ENCODE assay signal across 15 cellular contexts in the genomic region with DNA sequence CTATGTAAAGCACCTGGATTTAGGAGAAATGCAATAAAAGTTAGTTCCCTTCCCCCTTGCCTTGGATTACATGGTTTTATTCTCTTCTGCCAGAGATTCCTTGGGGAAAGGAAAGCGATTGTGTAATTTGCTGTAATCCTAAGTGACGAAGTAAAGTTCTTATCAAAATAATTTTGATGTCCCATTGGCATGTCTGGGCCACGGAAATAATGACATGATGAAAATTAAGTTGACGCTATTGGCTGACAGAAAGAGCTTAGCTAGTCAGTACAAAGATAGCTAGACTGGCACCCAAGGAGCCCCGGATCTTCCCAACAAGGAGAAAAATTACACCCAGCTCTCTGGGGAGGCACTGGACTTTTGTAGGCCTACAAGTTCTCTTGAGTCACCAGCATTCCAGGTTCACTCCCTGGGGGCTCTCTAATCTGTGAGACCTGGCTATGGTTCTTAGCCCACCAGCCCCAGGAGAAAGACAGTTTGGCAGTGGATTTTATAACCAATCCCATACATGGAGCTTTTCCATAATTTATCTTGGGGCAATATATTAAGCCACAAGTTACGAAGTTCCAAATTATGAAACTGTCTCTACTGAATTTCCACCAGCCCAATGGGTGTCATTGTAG. TPM values are rescaled to one million over a fixed set of nuclear protein-coding genes. Genes with fewer than 3 reads are reported as not detected.
A peak's percentile ranks its signal among the peaks of the same experiment; 100 is the strongest.
DNase-seq lines count a peak whose midpoint lies in the region; ATAC-seq, FAIRE-seq and TF ChIP-seq lines count a peak whose summit lies in the region.
"Had no signal": no experiment of that assay in that cellular context is flagged by ENCODE, and none has a peak within 500 bp of the region (broad histone marks: within the 10 kb centered on the region; RNA-seq: fewer than 3 reads in every experiment).

No MANE protein-coding gene starts in this region.

- no peak overlapping the region for H2AFZ ChIP-seq in HepG2 (ENCODE audit: low read length)

- CTCF ChIA-PET in A549 (lab: Yijun Ruan, JAX) = interaction anchor here (1.3 to 2.6 kb wide), 3 partner anchors 8 to 186 kb away, joined by 3 to 10 read pairs (median 4); no protein-coding TSS in a partner anchor
- CTCF ChIA-PET in HepG2 (lab: Yijun Ruan, JAX; ENCODE audit: low intra/inter-chr PET ratio, low total read pairs) = no interaction called here

- FAIRE-seq in A549 (lab: Jason Lieb, UNC) (no peak), HepG2 (lab: Jason Lieb, UNC) (no peak)
- FAIRE-seq: H54 had no signal

- TF ChIP-seq RAD21 in A549 (conservative IDR thresholded peaks at IDR 0.05 in 1 of 2, IDR thresholded peaks at IDR 0.05 in 1 of 2) (no peak), HepG2 (CRISPR knock-in tag; IDR thresholded peaks at IDR 0.05) (no peak; the same call in 1 of the 2 replicates)

- no peak for DNase-seq in A549 (ENCODE audit: low read depth in 1 of 2, low spot score in 1 of 2)
- no peak for DNase-seq in colonic mucosa
- DNase-seq in HepG2 (ENCODE audit: low spot score) = no peak
- no peak for DNase-seq in progenitor cell of endocrine pancreas (ENCODE audit: low spot score, unreplicated experiment)
- DNase-seq in stimulated activated naive CD4-positive, alpha-beta T cell treated with Interleukin-2 at 50 U/mL for 16 hours (lab: John Stamatoyannopoulos, UW) = no peak
- no peak for DNase-seq in HUDEP-2 (lab: John Stamatoyannopoulos, UW; ENCODE audit: unreplicated experiment in 76 of 76)
- DNase-seq: BE2C; CD4-positive, CD25-positive, alpha-beta regulatory T cell; GF-D8; KG1; MV-4-11; NCI-H1694 treated with DMSO at 0.1 percent for 48 hours had no signal

- TSS peak; percentile 67 for BruUV-seq in HepG2 (replicated peaks; lab: Mats Ljungman, UMichigan)

- peaks cover 10% of the 10 kb centered on the region for H3K79me2 ChIP-seq in HepG2 (ENCODE audit: insufficient read depth, low read length)

- 63% methylated on average over 6 of the region's 6 CpGs for WGBS in A549 (ENCODE audit: missing lambda C conversion rate)
- WGBS in HepG2 (ENCODE audit: low lambda C conversion rate) = 2% methylated on average over 6 of the region's 6 CpGs

- no peak overlapping the region for H3K4me3 Mint-ChIP-seq in progenitor cell of endocrine pancreas (ENCODE audit: low read depth)
- H3K4me3 Mint-ChIP-seq: CD4-positive, CD25-positive, alpha-beta regulatory T cell had no signal

- in situ Hi-C loops in HepG2 (cut with HindIII; ENCODE audit: extremely low pct_ligation_motif_present, low pct_unique_long_range_greater_than_20kb) = no loop called here

- H3K9ac ChIP-seq in colonic mucosa (ENCODE audit: low read depth in 2 of 2, low read length in 2 of 2) (no peak overlapping the region), HepG2 (ENCODE audit: insufficient read depth, low read depth, low read length) (peak overlapping the region; percentile 77)

- peaks cover 28% of the 10 kb centered on the region for H3K4me1 Mint-ChIP-seq in progenitor cell of endocrine pancreas (ENCODE audit: low read depth)
- H3K4me1 Mint-ChIP-seq: CD4-positive, CD25-positive, alpha-beta regulatory T cell had no signal

- no peak overlapping the region; a peak in 3 of 6 replicates for H3K27ac ChIP-seq in A549
- H3K27ac ChIP-seq in colonic mucosa = peak overlapping the region; percentile 5
- H3K27ac ChIP-seq in HepG2 (ENCODE audit: extremely low read length, insufficient read depth, low read length) = peak overlapping the region; percentile 89
- H3K27ac ChIP-seq: SJSA1 had no signal

- no peaks in the 10 kb centered on the region for H4K20me1 ChIP-seq in HepG2 (ENCODE audit: insufficient read depth, low read length)

- peaks cover 14% of the 10 kb centered on the region for H3K4me1 ChIP-seq in A549
- H3K4me1 ChIP-seq in colonic mucosa = no peaks in the 10 kb centered on the region
- peaks cover 72% of the 10 kb centered on the region for H3K4me1 ChIP-seq in HepG2 (ENCODE audit: insufficient read depth, low read length)
- H3K4me1 ChIP-seq: BE2C, SJSA1 had no signal

- H3K27me3 ChIP-seq in colonic mucosa (no peaks in the 10 kb centered on the region), HepG2 (ENCODE audit: control insufficient read depth in 1 of 2, insufficient read depth in 2 of 2, low read length in 2 of 2) (no peaks in the 10 kb centered on the region)
- H3K27me3 ChIP-seq: BE2C, SJSA1 had no signal

- H3K4me2 ChIP-seq in A549 (peak overlapping the region; percentile 65), HepG2 (ENCODE audit: low read depth, low read length) (peak overlapping the region; percentile 91)

- H3K36me3 Mint-ChIP-seq in progenitor cell of endocrine pancreas (ENCODE audit: insufficient read depth) = no peaks in the 10 kb centered on the region
- H3K36me3 Mint-ChIP-seq: CD4-positive, CD25-positive, alpha-beta regulatory T cell had no signal

- H3K9me3 Mint-ChIP-seq in progenitor cell of endocrine pancreas (ENCODE audit: low read depth) = no peaks in the 10 kb centered on the region

- POLR2A ChIA-PET in A549 (lab: Yijun Ruan, JAX) (no interaction called here), HepG2 (lab: Yijun Ruan, JAX) (interaction anchor here (0.7 to 10.8 kb wide), 32 partner anchors 10 to 1104 kb away, joined by 3 to 501 read pairs (median 12); a partner anchor contains a TSS)

- H3K27me3 Mint-ChIP-seq in progenitor cell of endocrine pancreas = no peaks in the 10 kb centered on the region
- H3K27me3 Mint-ChIP-seq: CD4-positive, CD25-positive, alpha-beta regulatory T cell had no signal

- intact Hi-C loops in colonic mucosa (cut with DNase I) (no loop called here), HepG2 (cut with micrococcal nuclease; ENCODE audit: unreplicated experiment) (loop anchor here (1.0 to 2.0 kb wide), 5 partner anchors 10 to 61 kb away; no protein-coding TSS in a partner anchor)

- ATAC-seq in A549 = no peak
- peak; percentile 23 for ATAC-seq in HepG2
- ATAC-seq in GM18909 (IDR thresholded peaks at IDR 0.05; ENCODE audit: poor library complexity, unreplicated experiment) = no peak

- TF ChIP-seq EP300 in A549 (IDR thresholded peaks at IDR 0.05) = no peak
- no peak for TF ChIP-seq EP300 in HepG2 (IDR thresholded peaks at IDR 0.05; ENCODE audit: low read depth in 2 of 2, low read length in 2 of 2)
- TF ChIP-seq EP300 in HepG2 (CRISPR knock-in tag; IDR thresholded peaks at IDR 0.05; ENCODE audit: borderline replicate concordance) = no peak; the same call in 1 of the 2 replicates

- H3K4me3 ChIP-seq in A549 (no peak overlapping the region), colonic mucosa (no peak overlapping the region), HepG2 (replicated peaks in 1 of 3; ENCODE audit: insufficient read depth in 1 of 3, low read depth in 2 of 3, low read length in 3 of 3) (peak overlapping the region; percentile 5 to 69 (median 39); a peak in 5 of 6 replicates)
- H3K4me3 ChIP-seq: SJSA1 had no signal

- TF ChIP-seq POLR2A in A549 (IDR thresholded peaks at IDR 0.05; ENCODE audit: low read length) (no peak), HepG2 (IDR thresholded peaks at IDR 0.05; ENCODE audit: insufficient read depth in 1 of 2, low read depth in 2 of 2, low read length in 2 of 2) (no peak)

- H3K9me3 ChIP-seq in A549 = no peaks in the 10 kb centered on the region
- no peaks in the 10 kb centered on the region for H3K9me3 ChIP-seq in colonic mucosa
- H3K9me3 ChIP-seq in HepG2 (ENCODE audit: low read length) = no peaks in the 10 kb centered on the region
- H3K9me3 ChIP-seq: BE2C, SJSA1 had no signal

- H3K27ac Mint-ChIP-seq in progenitor cell of endocrine pancreas = peak overlapping the region; percentile 93
- H3K27ac Mint-ChIP-seq: CD4-positive, CD25-positive, alpha-beta regulatory T cell had no signal

- H3K36me3 ChIP-seq in colonic mucosa = no peaks in the 10 kb centered on the region
- no peaks in the 10 kb centered on the region; a peak in 1 of 5 replicates for H3K36me3 ChIP-seq in HepG2 (replicated peaks in 1 of 2; ENCODE audit: control insufficient read depth in 1 of 2, insufficient read depth in 2 of 2, low read length in 2 of 2)
- H3K36me3 ChIP-seq: BE2C, SJSA1 had no signal

- TF ChIP-seq CTCF in A549 (IDR thresholded peaks at IDR 0.05) = no peak
- TF ChIP-seq CTCF in colonic mucosa (IDR thresholded peaks at IDR 0.05) = no peak
- no peak for TF ChIP-seq CTCF in HepG2 (CRISPR knock-in tag; IDR thresholded peaks at IDR 0.05)
- no peak for TF ChIP-seq CTCF in progenitor cell of endocrine pancreas (IDR thresholded peaks at IDR 0.05; ENCODE audit: unreplicated experiment)

TF ChIP-seq in HepG2, 621 proteins besides CTCF, POLR2A, EP300 and RAD21 (continues in another document):
- no peak for TF ChIP-seq ZNF782 (CRISPR knock-in tag; IDR thresholded peaks at IDR 0.05; ENCODE audit: borderline replicate concordance)

RNA-seq across cellular contexts. Expression of a gene that starts 59.9 kb away (rescaled TPM):
- polyA plus RNA-seq in A549 (2011; rRNA removed) (7.4 and 8.3 TPM in 2 replicates), A549 (2017; fragmentation: RNase III; extraction: RNeasy Plus Mini Kit Qiagen cat#74134 plus additional on column Dnase treatment) (16.7 to 20.7 TPM (median 20.3 TPM) in 3 replicates), HepG2 (2011; rRNA removed) (8.8 and 12.2 TPM in 2 replicates)
- polyA plus RNA-seq in A549 (2012; cell fraction: cytosol; rRNA removed) = 13.2 and 20.1 TPM in 2 replicates
- 24.6 and 38.1 TPM in 2 replicates for polyA plus RNA-seq in A549 (2012; cell fraction: nucleus; rRNA removed)
- polyA minus RNA-seq in A549 (2011; rRNA and poly(A)+ RNA removed) = 6.1 and 8.4 TPM in 2 replicates
- total RNA-seq in colonic mucosa (10 to 100 TPM; 27.9 to 29.1 TPM), HepG2 (2016; rRNA removed; fragmentation: Illumina TruSeq; extraction: Trizol) (12.2 and 12.7 TPM in 2 replicates), progenitor cell of endocrine pancreas (124 and 141 TPM in 2 replicates)
- 4.6 and 4.9 TPM in 2 replicates for total RNA-seq in HepG2 (2016; cell fraction: cytosol; rRNA removed; fragmentation: Illumina TruSeq; extraction: Trizol; ENCODE audit: low read depth)
- total RNA-seq in HepG2 (2016; cell fraction: insoluble cytoplasmic fraction; rRNA removed; fragmentation: Illumina TruSeq; extraction: Trizol) = 10.8 and 13.2 TPM in 2 replicates
- total RNA-seq in HepG2 (2016; cell fraction: membrane; rRNA removed; fragmentation: Illumina TruSeq; extraction: Trizol) = 11.1 and 12.0 TPM in 2 replicates
- 11.8 and 11.9 TPM in 2 replicates for total RNA-seq in HepG2 (2016; cell fraction: nucleus; rRNA removed; fragmentation: Illumina TruSeq; extraction: Trizol)
- polyA plus RNA-seq in HepG2 (2011; cell fraction: cytosol; rRNA removed) = 5.0 and 7.0 TPM in 2 replicates
- 31.5 and 34.4 TPM in 2 replicates for polyA plus RNA-seq in HepG2 (2011; cell fraction: nucleus; rRNA removed)
- 33.6 and 38.4 TPM in 2 replicates for polyA plus RNA-seq in HepG2 (2012)
- 4.4 TPM in 2 replicates for polyA plus RNA-seq in HepG2 (2016; cell fraction: cytosol; fragmentation: Illumina TruSeq; extraction: Trizol; ENCODE audit: low read depth)
- polyA plus RNA-seq in HepG2 (2016; cell fraction: insoluble cytoplasmic fraction; fragmentation: Illumina TruSeq; extraction: Trizol; ENCODE audit: low read depth) = 22.9 and 28.4 TPM in 2 replicates
- 9.4 and 9.7 TPM in 2 replicates for polyA plus RNA-seq in HepG2 (2016; cell fraction: membrane; fragmentation: Illumina TruSeq; extraction: Trizol; ENCODE audit: low read depth)
- polyA plus RNA-seq in HepG2 (2016; cell fraction: nucleus; fragmentation: Illumina TruSeq; extraction: Trizol; ENCODE audit: insufficient read depth, low read depth) = 30.5 and 31.3 TPM in 2 replicates
- 12.8 TPM in 1 of 2 replicates, not detected in the other for polyA minus RNA-seq in HepG2 (2011; rRNA and poly(A)+ RNA removed; ENCODE audit: low replicate concordance)
- polyA minus RNA-seq in HepG2 (2011; cell fraction: cytosol; rRNA and poly(A)+ RNA removed) = 12.6 and 15.2 TPM in 2 replicates
- polyA minus RNA-seq in HepG2 (2011; cell fraction: nucleus; rRNA and poly(A)+ RNA removed) = 6.7 and 9.3 TPM in 2 replicates
- total RNA-seq: CD4-positive, CD25-positive, alpha-beta regulatory T cell had no signal
- polyA plus RNA-seq: CD4-positive, CD25-positive, alpha-beta regulatory T cell had no signal

Comparison
In these comparisons a context has a peak if more than half of its experiments do, and no peak if none do; other contexts are left out.
1. H3K27ac ChIP-seq: peak in colonic mucosa (single experiment) and HepG2 (single experiment); none in A549 (0 of 2).
2. H3K4me3 ChIP-seq: peak in HepG2 (3 of 3); none in A549 (single experiment) and colonic mucosa (single experiment).